20 cellular contexts compared by ENCODE assay signal in the genomic region with DNA sequence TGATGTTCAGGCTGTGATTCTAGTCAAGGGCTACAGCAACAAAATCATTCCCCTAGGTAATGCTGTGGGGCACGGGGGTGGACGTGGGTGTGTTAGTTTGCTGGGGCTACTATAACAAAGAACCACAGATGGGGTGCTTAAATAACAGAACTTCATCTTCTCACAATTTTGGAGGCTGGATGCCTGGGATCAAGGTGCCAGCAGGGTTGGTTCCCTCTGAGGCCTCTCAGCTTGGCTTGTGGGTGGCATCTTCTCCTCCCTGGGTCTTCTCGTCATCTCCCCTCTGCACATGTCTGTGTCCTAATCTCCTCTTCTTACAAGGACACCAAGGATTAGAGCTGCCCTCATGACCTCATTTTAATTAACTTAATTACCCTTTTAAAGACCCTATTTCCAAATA.
DNase-seq lines count a peak whose midpoint lies in the region; ATAC-seq and TF ChIP-seq lines count a peak whose summit lies in the region.
"Had no signal": no experiment of that assay in that cellular context is flagged by ENCODE, and none has a peak within 500 bp of the region (broad histone marks: within the 10 kb centered on the region; RNA-seq: fewer than 3 reads in every experiment).

No MANE protein-coding gene starts in this region.

- no peaks in the 10 kb centered on the region for H3K27me3 ChIP-seq in A673 (replicated peaks; ENCODE audit: insufficient read depth, low read depth, low read length, poor library complexity)

- H3K27me3 Mint-ChIP-seq in neural crest cell (ENCODE audit: low read depth): no peaks in the 10 kb centered on the region
- no peaks in the 10 kb centered on the region for H3K27me3 Mint-ChIP-seq in stimulated activated naive B cell treated with anti-CD40 and anti-IgM and Interleukin-4, amounts not matched to agents 10 μg/mL and 1 μg/mL and 100 μg/mL, for 72 hours

- H3K9me3 ChIP-seq in A673 (ENCODE audit: low read depth, low read length, poor library complexity, severe bottlenecking) (no peaks in the 10 kb centered on the region), HEK293 (ENCODE audit: control insufficient read depth, insufficient read depth, low read depth, low read length) (no peaks in the 10 kb centered on the region)
- H3K9me3 ChIP-seq: A549 had no signal

- no peak for TF ChIP-seq CTCF in A673 (conservative IDR thresholded peaks at IDR 0.05; ENCODE audit: low read depth, low read length)
- no peak for TF ChIP-seq CTCF in HEK293 (tag by site-specific recombination; IDR thresholded peaks at IDR 0.05)
- no peak for TF ChIP-seq CTCF in neural crest cell (conservative IDR thresholded peaks at IDR 0.05)

- peaks cover 95% of the 10 kb centered on the region for H3K4me1 ChIP-seq in A673 (ENCODE audit: insufficient read depth, low read length, poor library complexity, severe bottlenecking)
- H3K4me1 ChIP-seq in HEK293 (ENCODE audit: control insufficient read depth, insufficient read depth, low read length): peaks cover 18% of the 10 kb centered on the region

- DNase-seq in A673 (ENCODE audit: low spot score): no peak
- DNase-seq in neural crest cell (ENCODE audit: low read depth, low spot score): no peak
- DNase-seq in stimulated activated naive B cell treated with anti-CD40 and anti-IgM and Interleukin-4, amounts not matched to agents 10 μg/mL and 1 μg/mL and 100 μg/mL, for 72 hours: no peak
- no peak for DNase-seq in foreskin melanocyte
- DNase-seq: 8988T; C1 segment of cervical spinal cord; CD8-positive, alpha-beta T cell; DMS 273 treated with DMSO at 0.1 percent for 48 hours; DMS79; EL; GDM1; H9; HFFc6 had no signal

- POLR2A ChIA-PET in A673 (lab: Charles Lee; ENCODE audit: low non-redundant PET): no interaction called here
- POLR2A ChIA-PET in HEK293 (lab: Yijun Ruan, JAX): no interaction called here

- H3K27ac ChIP-seq in A673 (ENCODE audit: low read depth, low read length, poor library complexity, severe bottlenecking) (peak overlapping the region; percentile 18), HEK293 (ENCODE audit: extremely low read depth, low read depth, low read length) (no peak overlapping the region)
- H3K27ac ChIP-seq: A549 had no signal

- intact Hi-C loops in A673 (cut with micrococcal nuclease; ENCODE audit: unreplicated experiment): no loop called here

- no TSS peak for BruUV-seq in A673 (replicated peaks; lab: Mats Ljungman, UMichigan)

- H3K9me3 Mint-ChIP-seq in neural crest cell: no peaks in the 10 kb centered on the region
- H3K9me3 Mint-ChIP-seq in stimulated activated naive B cell treated with anti-CD40 and anti-IgM and Interleukin-4, amounts not matched to agents 10 μg/mL and 1 μg/mL and 100 μg/mL, for 72 hours: no peaks in the 10 kb centered on the region
- H3K9me3 Mint-ChIP-seq: CD8-positive, alpha-beta T cell; GM23338; H9; HFFc6 had no signal

- H3K4me3 Mint-ChIP-seq in neural crest cell: no peak overlapping the region
- H3K4me3 Mint-ChIP-seq in stimulated activated naive B cell treated with anti-CD40 and anti-IgM and Interleukin-4, amounts not matched to agents 10 μg/mL and 1 μg/mL and 100 μg/mL, for 72 hours: no peak overlapping the region
- H3K4me3 Mint-ChIP-seq: CD8-positive, alpha-beta T cell; GM23338; H9; HFFc6 had no signal

- H3K36me3 Mint-ChIP-seq in neural crest cell (ENCODE audit: low read depth): no peaks in the 10 kb centered on the region
- peaks cover 15 to 21% of the 10 kb centered on the region in 2 donors for H3K36me3 Mint-ChIP-seq in stimulated activated naive B cell treated with anti-CD40 and anti-IgM and Interleukin-4, amounts not matched to agents 10 μg/mL and 1 μg/mL and 100 μg/mL, for 72 hours

- no peak for ATAC-seq in stimulated activated naive B cell treated with anti-CD40 and anti-IgM and Interleukin-4, amounts not matched to agents 10 μg/mL and 1 μg/mL and 100 μg/mL, for 72 hours (replicated peaks)
- ATAC-seq in GM19023 (IDR thresholded peaks at IDR 0.05; ENCODE audit: unreplicated experiment) (no peak), GM19455 (IDR thresholded peaks at IDR 0.05; ENCODE audit: unreplicated experiment) (no peak)
- ATAC-seq: A549; CD8-positive, alpha-beta T cell; GM12878; GM23338; HCT116 had no signal

- H3K36me3 ChIP-seq in A673 (ENCODE audit: insufficient read depth, low read length, poor library complexity, severe bottlenecking) (no peaks in the 10 kb centered on the region), HEK293 (ENCODE audit: control insufficient read depth in 2 of 2, insufficient read depth in 1 of 2, low read length in 2 of 2) (no peaks in the 10 kb centered on the region)

- H3K4me3 ChIP-seq in A673 (ENCODE audit: low read depth, low read length, poor library complexity, severe bottlenecking) (no peak overlapping the region), HEK293 (ENCODE audit: low read depth, low read length) (no peak overlapping the region)
- H3K4me3 ChIP-seq: A549, GM12878, GM23338 had no signal

- H3K27ac Mint-ChIP-seq in neural crest cell (ENCODE audit: unreplicated experiment): peak overlapping the region; percentile 22
- H3K27ac Mint-ChIP-seq in stimulated activated naive B cell treated with anti-CD40 and anti-IgM and Interleukin-4, amounts not matched to agents 10 μg/mL and 1 μg/mL and 100 μg/mL, for 72 hours: peak overlapping the region; percentile 26
- H3K27ac Mint-ChIP-seq: CD8-positive, alpha-beta T cell; GM23338; HFFc6 had no signal

- H3K4me1 Mint-ChIP-seq in neural crest cell: peaks cover 36% of the 10 kb centered on the region
- peaks cover 17 to 24% of the 10 kb centered on the region in 2 donors for H3K4me1 Mint-ChIP-seq in stimulated activated naive B cell treated with anti-CD40 and anti-IgM and Interleukin-4, amounts not matched to agents 10 μg/mL and 1 μg/mL and 100 μg/mL, for 72 hours

- CTCF ChIA-PET in A673 (lab: Charles Lee) (no interaction called here), HEK293 (lab: Yijun Ruan, JAX) (no interaction called here)

TF ChIP-seq in HEK293, 187 proteins besides CTCF, POLR2A, EP300 and RAD21 (continues in another document):
- TF ChIP-seq ZNF140 (tag by site-specific recombination; IDR thresholded peaks at IDR 0.05): no peak
- no peak for TF ChIP-seq ZFP69B (tag by site-specific recombination; IDR thresholded peaks at IDR 0.05)
- TF ChIP-seq, protein P1, sequence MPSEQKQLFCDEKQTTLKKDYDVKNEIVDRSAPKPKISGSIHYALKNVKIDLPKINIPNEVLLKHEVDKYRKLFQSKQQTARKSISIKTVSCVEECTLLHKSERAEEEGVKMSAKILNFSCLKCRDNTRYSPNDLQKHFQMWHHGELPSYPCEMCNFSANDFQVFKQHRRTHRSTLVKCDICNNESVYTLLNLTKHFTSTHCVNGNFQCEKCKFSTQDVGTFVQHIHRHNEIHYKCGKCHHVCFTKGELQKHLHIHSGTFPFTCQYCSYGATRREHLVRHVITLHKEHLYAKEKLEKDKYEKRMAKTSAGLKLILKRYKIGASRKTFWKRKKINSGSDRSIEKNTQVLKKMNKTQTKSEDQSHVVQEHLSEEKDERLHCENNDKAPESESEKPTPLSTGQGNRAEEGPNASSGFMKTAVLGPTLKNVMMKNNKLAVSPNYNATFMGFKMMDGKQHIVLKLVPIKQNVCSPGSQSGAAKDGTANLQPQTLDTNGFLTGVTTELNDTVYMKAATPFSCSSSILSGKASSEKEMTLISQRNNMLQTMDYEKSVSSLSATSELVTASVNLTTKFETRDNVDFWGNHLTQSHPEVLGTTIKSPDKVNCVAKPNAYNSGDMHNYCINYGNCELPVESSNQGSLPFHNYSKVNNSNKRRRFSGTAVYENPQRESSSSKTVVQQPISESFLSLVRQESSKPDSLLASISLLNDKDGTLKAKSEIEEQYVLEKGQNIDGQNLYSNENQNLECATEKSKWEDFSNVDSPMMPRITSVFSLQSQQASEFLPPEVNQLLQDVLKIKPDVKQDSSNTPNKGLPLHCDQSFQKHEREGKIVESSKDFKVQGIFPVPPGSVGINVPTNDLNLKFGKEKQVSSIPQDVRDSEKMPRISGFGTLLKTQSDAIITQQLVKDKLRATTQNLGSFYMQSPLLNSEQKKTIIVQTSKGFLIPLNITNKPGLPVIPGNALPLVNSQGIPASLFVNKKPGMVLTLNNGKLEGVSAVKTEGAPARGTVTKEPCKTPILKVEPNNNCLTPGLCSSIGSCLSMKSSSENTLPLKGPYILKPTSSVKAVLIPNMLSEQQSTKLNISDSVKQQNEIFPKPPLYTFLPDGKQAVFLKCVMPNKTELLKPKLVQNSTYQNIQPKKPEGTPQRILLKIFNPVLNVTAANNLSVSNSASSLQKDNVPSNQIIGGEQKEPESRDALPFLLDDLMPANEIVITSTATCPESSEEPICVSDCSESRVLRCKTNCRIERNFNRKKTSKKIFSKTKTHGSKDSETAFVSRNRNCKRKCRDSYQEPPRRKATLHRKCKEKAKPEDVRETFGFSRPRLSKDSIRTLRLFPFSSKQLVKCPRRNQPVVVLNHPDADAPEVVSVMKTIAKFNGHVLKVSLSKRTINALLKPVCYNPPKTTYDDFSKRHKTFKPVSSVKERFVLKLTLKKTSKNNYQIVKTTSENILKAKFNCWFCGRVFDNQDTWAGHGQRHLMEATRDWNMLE (tag by site-specific recombination; conservative IDR thresholded peaks at IDR 0.05; ENCODE audit: low read depth): no peak
- TF ChIP-seq HIC1 (tag by site-specific recombination; IDR thresholded peaks at IDR 0.05): no peak
- 0 out of 2 replicates have a peak, but pooled peaks have one; percentile 58 for TF ChIP-seq ZNF548 (tag by site-specific recombination; IDR thresholded peaks at IDR 0.05)
- TF ChIP-seq WT1 (tag by site-specific recombination; IDR thresholded peaks at IDR 0.05): no peak
- TF ChIP-seq ZNF274 (IDR thresholded peaks at IDR 0.05; ENCODE audit: low read length): no peak
- no peak for TF ChIP-seq ZNF274 (tag by site-specific recombination; IDR thresholded peaks at IDR 0.05; ENCODE audit: borderline replicate concordance)
- no peak for TF ChIP-seq ZNF664 (tag by site-specific recombination; IDR thresholded peaks at IDR 0.05)
- TF ChIP-seq ZNF571 (tag by site-specific recombination; IDR thresholded peaks at IDR 0.05): no peak
- no peak for TF ChIP-seq ZNF324 (tag by site-specific recombination; IDR thresholded peaks at IDR 0.05)
